In the genomic region with DNA sequence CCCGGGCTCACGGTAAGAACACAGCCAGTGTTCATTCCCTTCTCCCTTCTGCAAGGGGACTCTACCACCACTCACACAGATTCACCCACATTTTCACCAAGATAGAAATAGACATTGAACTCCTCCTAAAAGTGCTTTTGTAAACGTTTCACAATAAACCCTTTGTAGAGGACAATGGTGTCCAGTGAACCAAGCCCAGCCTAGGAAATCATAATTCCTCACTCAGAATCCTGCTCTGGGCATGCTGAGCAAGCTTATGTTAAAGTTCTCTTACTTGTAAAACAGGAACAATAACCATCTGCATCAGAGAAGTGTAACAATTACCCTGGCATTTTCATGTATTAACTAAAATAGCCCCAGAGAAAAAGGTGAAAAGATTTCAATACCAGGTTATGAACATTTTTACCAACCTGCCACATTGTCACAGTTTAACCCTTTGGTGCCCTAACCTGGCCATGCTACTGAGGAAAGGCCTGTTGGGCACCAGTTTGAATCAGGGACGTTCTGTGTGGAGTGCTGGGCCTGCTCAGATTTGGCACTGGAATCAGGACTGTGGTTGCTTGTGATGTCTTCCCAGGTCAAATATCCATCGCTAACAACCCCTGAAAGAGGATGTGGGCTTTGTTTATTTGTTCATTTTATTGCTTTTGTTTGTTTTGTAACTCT, we compare ENCODE assay signal across 11 cellular contexts. TPM values are rescaled to one million over a fixed set of nuclear protein-coding genes. Genes with fewer than 3 reads are reported as not detected.
DNase-seq lines count a peak whose midpoint lies in the region; ATAC-seq and TF ChIP-seq lines count a peak whose summit lies in the region.
"Had no signal": no experiment of that assay in that cellular context is flagged by ENCODE, and none has a peak within 500 bp of the region (broad histone marks: within the 10 kb centered on the region; RNA-seq: fewer than 3 reads in every experiment).

No MANE protein-coding gene starts in this region.

- BruUV-seq in IMR-90 (replicated peaks; lab: Mats Ljungman, UMichigan): no TSS peak

- peak overlapping the region; percentile 59 for H3K23ac ChIP-seq in IMR-90 (ENCODE audit: low read depth, low read length)

- no peak for TF ChIP-seq RAD21 in IMR-90 (IDR thresholded peaks at IDR 0.05; ENCODE audit: low read length)

- TF ChIP-seq POLR2A in IMR-90 (IDR thresholded peaks at IDR 0.05; ENCODE audit: low read depth, low read length): no peak
- TF ChIP-seq POLR2A in esophagus muscularis mucosa (IDR thresholded peaks at IDR 0.05; ENCODE audit: low read depth): no peak
- no peak for TF ChIP-seq POLR2A in testis (IDR thresholded peaks at IDR 0.05)

- H4K91ac ChIP-seq in IMR-90 (ENCODE audit: insufficient read depth, low read depth, low read length): peak overlapping the region; percentile 23; the same call in 1 of the 2 replicates

- no peak overlapping the region for H3K27ac ChIP-seq in IMR-90 (ENCODE audit: insufficient read depth, low read length)
- peak overlapping the region; percentile 14; the same call in 1 of the 2 replicates for H3K27ac ChIP-seq in VCaP
- peak overlapping the region in 3 of 4 donors; percentile 13 to 31 (median 23) for H3K27ac ChIP-seq in esophagus muscularis mucosa (replicated peaks in 1 of 4)
- no peak overlapping the region for H3K27ac ChIP-seq in upper lobe of right lung
- H3K27ac ChIP-seq in testis: no peak overlapping the region

- peak overlapping the region; percentile 46 for H3K4ac ChIP-seq in IMR-90 (ENCODE audit: low read depth, low read length)

- intact Hi-C loops in IMR-90 (cut with micrococcal nuclease) (loop anchor here (10.0 kb wide), 1 partner anchor 435 kb away; no protein-coding TSS in a partner anchor), esophagus muscularis mucosa (cut with DNase I) (loop anchor here (10.0 kb wide), 2 partner anchors 255 to 435 kb away; a partner anchor contains a TSS), upper lobe of right lung (cut with DNase I) (loop anchor here (10.0 kb wide), 1 partner anchor 65 kb away; no protein-coding TSS in a partner anchor), testis (cut with DNase I; ENCODE audit: low total_unique reads) (no loop called here)

- dilution Hi-C loops in IMR-90 (cut with HindIII; ENCODE audit: low sequenced_read_pairs, unreplicated experiment): no loop called here

- POLR2A ChIA-PET in IMR-90 (lab: Charles Lee; ENCODE audit: unreplicated experiment): interaction anchor here (0.6 kb wide), 1 partner anchor 271 kb away, joined by 3 read pairs; no protein-coding TSS in a partner anchor

- no peak overlapping the region; the same call in 1 of the 2 replicates for H2BK120ac ChIP-seq in IMR-90 (ENCODE audit: low read depth, low read length)

- no peak for TF ChIP-seq EP300 in esophagus muscularis mucosa (IDR thresholded peaks at IDR 0.05)

- WGBS in IMR-90 (ENCODE audit: extremely low coverage in 2 of 2, insufficient read length in 1 of 2), 2 experiments: no CpG with 5 or more reads among the region's 5 CpGs
- 55% methylated on average over 5 of the region's 5 CpGs for WGBS in esophagus muscularis mucosa
- 55 to 65% methylated on average over 5 of the region's 5 CpGs for WGBS in testis, 2 donors

- H3K27me3 ChIP-seq in IMR-90 (ENCODE audit: control insufficient read depth, insufficient read depth, low read length) (no peaks in the 10 kb centered on the region), esophagus muscularis mucosa (no peaks in the 10 kb centered on the region), upper lobe of right lung (no peaks in the 10 kb centered on the region), testis (no peaks in the 10 kb centered on the region)

- H2BK5ac ChIP-seq in IMR-90 (ENCODE audit: low read depth, low read length, poor library complexity, severe bottlenecking): peak overlapping the region; percentile 24

- H3K36me3 ChIP-seq in IMR-90 (ENCODE audit: control insufficient read depth, insufficient read depth, low read length): no peaks in the 10 kb centered on the region
- H3K36me3 ChIP-seq in esophagus muscularis mucosa: no peaks in the 10 kb centered on the region
- H3K36me3 ChIP-seq in upper lobe of right lung: no peaks in the 10 kb centered on the region
- no peaks in the 10 kb centered on the region for H3K36me3 ChIP-seq in testis (ENCODE audit: low read depth, missing control alignments)

- H3K9ac ChIP-seq in IMR-90 (ENCODE audit: low read depth, low read length): no peak overlapping the region
- H3K9ac ChIP-seq: SK-N-SH had no signal

- H3K4me2 ChIP-seq in IMR-90 (ENCODE audit: low read depth, low read length): no peak overlapping the region
- H3K4me2 ChIP-seq: SK-N-SH had no signal

- 0 out of 2 replicates have a peak, but pooled peaks cover 4% of the 10 kb centered on the region for H3K9me1 ChIP-seq in IMR-90 (ENCODE audit: insufficient read depth, low read length)

- in situ Hi-C loops in IMR-90 (cut with MboI; ENCODE audit: low sequenced_read_pairs): loop anchor here (10.0 kb wide), 1 partner anchor 255 kb away; a partner anchor contains a TSS

- CTCF ChIA-PET in IMR-90 (lab: Yijun Ruan, JAX): no interaction called here

- H3K9me3 ChIP-seq in IMR-90 (ENCODE audit: control insufficient read depth, insufficient read depth, low read length) (no peaks in the 10 kb centered on the region), esophagus muscularis mucosa (no peaks in the 10 kb centered on the region), upper lobe of right lung (no peaks in the 10 kb centered on the region), testis (no peaks in the 10 kb centered on the region)
- H3K9me3 ChIP-seq: SK-N-SH had no signal

- H3K4me3 ChIP-seq in IMR-90 (ENCODE audit: insufficient read depth, low read depth, low read length) (no peak overlapping the region), esophagus muscularis mucosa (no peak overlapping the region), upper lobe of right lung (no peak overlapping the region), testis (no peak overlapping the region)

- H2AK9ac ChIP-seq in IMR-90 (replicated peaks; ENCODE audit: low read depth, low read length, poor library complexity): peak overlapping the region; percentile 81

- no peak overlapping the region for H2BK20ac ChIP-seq in IMR-90 (ENCODE audit: low read depth, low read length)

- H3K4me1 ChIP-seq in IMR-90 (ENCODE audit: control insufficient read depth, insufficient read depth, low read length) (peaks cover 2% of the 10 kb centered on the region; the same call in 1 of the 2 replicates), esophagus muscularis mucosa (peaks cover 0 to 7% (median 3%) of the 10 kb centered on the region in 4 donors), upper lobe of right lung (peaks cover 11% of the 10 kb centered on the region), testis (no peaks in the 10 kb centered on the region)

- H4K20me1 ChIP-seq in IMR-90 (ENCODE audit: insufficient read depth, low read length): no peaks in the 10 kb centered on the region

- H3K18ac ChIP-seq in IMR-90 (ENCODE audit: low read depth, low read length): no peak overlapping the region

- H2AFZ ChIP-seq in IMR-90 (replicated peaks; ENCODE audit: low read length, poor library complexity): peak overlapping the region; percentile 70

- peak; percentile 21; the same call in 1 of the 2 replicates for ATAC-seq in IMR-90 (ENCODE audit: low read depth)
- ATAC-seq in upper lobe of right lung: no peak
- ATAC-seq in HG02571 (IDR thresholded peaks at IDR 0.05; ENCODE audit: unreplicated experiment): no peak

- no peak overlapping the region for H3K56ac ChIP-seq in IMR-90 (ENCODE audit: extremely low read depth, insufficient read depth, low read length)

- no peaks in the 10 kb centered on the region for H3K79me1 ChIP-seq in IMR-90 (ENCODE audit: low read depth in 1 of 2, low read length in 2 of 2)

- peak overlapping the region; percentile 76; the same call in 1 of the 2 replicates for H2AK5ac ChIP-seq in IMR-90 (ENCODE audit: low read depth, low read length)

- TF ChIP-seq CTCF in IMR-90 (conservative IDR thresholded peaks at IDR 0.05; ENCODE audit: low read depth, low read length) (no peak), VCaP (conservative IDR thresholded peaks at IDR 0.05) (no peak), esophagus muscularis mucosa (IDR thresholded peaks at IDR 0.05) (no peak), upper lobe of right lung (IDR thresholded peaks at IDR 0.05) (no peak), testis (IDR thresholded peaks at IDR 0.05) (no peak)

- no peak for DNase-seq in IMR-90
- no peak for DNase-seq in esophagus muscularis mucosa (ENCODE audit: extremely low spot score)
- peak; percentile 71 for DNase-seq in putamen (ENCODE audit: low spot score)
- no peak for DNase-seq in upper lobe of right lung
- no peak for DNase-seq in testis
- DNase-seq: CD4-positive, alpha-beta memory T cell; NCI-H1105 treated with DMSO at 0.1 percent for 48 hours; NCI-H446; SK-N-SH had no signal

- peak overlapping the region; percentile 22 for H3K14ac ChIP-seq in IMR-90 (replicated peaks; ENCODE audit: low read depth, low read length)

- no peak overlapping the region for H4K5ac ChIP-seq in IMR-90 (ENCODE audit: low read depth, low read length)

- peak overlapping the region; percentile 31 to 34; a peak in 3 of 4 replicates for H4K8ac ChIP-seq in IMR-90 (ENCODE audit: low read depth in 2 of 2, low read length in 2 of 2)

- peak overlapping the region; percentile 94 for H2BK15ac ChIP-seq in IMR-90 (ENCODE audit: low read depth, low read length)

TF ChIP-seq in IMR-90, 13 proteins besides CTCF, POLR2A, EP300 and RAD21 (continues in another document):
- TF ChIP-seq NFE2L2 (IDR thresholded peaks at IDR 0.05; ENCODE audit: low read depth, low read length) (no peak), RFX5 (IDR thresholded peaks at IDR 0.05; ENCODE audit: low read depth, low read length) (no peak), SMC3 (IDR thresholded peaks at IDR 0.05; ENCODE audit: low read depth, low read length) (no peak), MXI1 (IDR thresholded peaks at IDR 0.05; ENCODE audit: borderline replicate concordance, low read depth, low read length) (no peak), MAFK (IDR thresholded peaks at IDR 0.05; ENCODE audit: low read depth, low read length) (no peak)

RNA-seq across cellular contexts. Expression of a gene that starts 22.5 kb away (rescaled TPM):
- total RNA-seq in IMR-90 (2012; rRNA removed) (106 and 115 TPM in 2 replicates), esophagus muscularis mucosa (100 to 1,000 TPM; 120 to 229 (median 175) TPM), upper lobe of right lung (106 TPM), testis (100 to 1,000 TPM; 115 to 120 TPM)
- polyA plus RNA-seq in IMR-90 (2012; rRNA removed) (121 and 126 TPM in 2 replicates), testis (ENCODE audit: insufficient read depth, low read depth, low replicate concordance) (171 TPM)
- 41.8 and 55.5 TPM in 2 replicates for polyA plus RNA-seq in IMR-90 (2012; cell fraction: cytosol; rRNA removed)
- 11.4 and 58.7 TPM in 2 replicates for polyA plus RNA-seq in IMR-90 (2012; cell fraction: nucleus; rRNA removed; ENCODE audit: low replicate concordance)

RNA-seq across cellular contexts. Expression of a gene that starts 56.6 kb away (rescaled TPM):
- 12.9 and 31.7 TPM in 2 replicates for total RNA-seq in IMR-90 (2012; rRNA removed)
- 1.9 and 2.6 TPM in 2 replicates for polyA plus RNA-seq in IMR-90 (2012; rRNA removed)
- 0.41 and 4.3 TPM in 2 replicates for polyA plus RNA-seq in IMR-90 (2012; cell fraction: cytosol; rRNA removed)
- polyA plus RNA-seq in IMR-90 (2012; cell fraction: nucleus; rRNA removed; ENCODE audit: low replicate concordance): 2.5 and 4.6 TPM in 2 replicates
- total RNA-seq in esophagus muscularis mucosa: 100 to 1,000 TPM in 1 of 4 donors, 10 to 100 TPM in 3; 65.2 to 108 (median 92.9) TPM
- 74.2 TPM for total RNA-seq in upper lobe of right lung
- total RNA-seq in testis: 10 to 100 TPM; 58.5 to 59.7 TPM
- 4.5 TPM for polyA plus RNA-seq in testis (ENCODE audit: insufficient read depth, low read depth, low replicate concordance)

Comparison
In these comparisons a context has a peak if more than half of its experiments do, and no peak if none do; other contexts are left out.
1. H3K27ac ChIP-seq: peak in VCaP (single experiment) and esophagus muscularis mucosa (3 of 4); none in IMR-90 (single experiment), upper lobe of right lung (single experiment) and testis (0 of 2).